In the genomic region with DNA sequence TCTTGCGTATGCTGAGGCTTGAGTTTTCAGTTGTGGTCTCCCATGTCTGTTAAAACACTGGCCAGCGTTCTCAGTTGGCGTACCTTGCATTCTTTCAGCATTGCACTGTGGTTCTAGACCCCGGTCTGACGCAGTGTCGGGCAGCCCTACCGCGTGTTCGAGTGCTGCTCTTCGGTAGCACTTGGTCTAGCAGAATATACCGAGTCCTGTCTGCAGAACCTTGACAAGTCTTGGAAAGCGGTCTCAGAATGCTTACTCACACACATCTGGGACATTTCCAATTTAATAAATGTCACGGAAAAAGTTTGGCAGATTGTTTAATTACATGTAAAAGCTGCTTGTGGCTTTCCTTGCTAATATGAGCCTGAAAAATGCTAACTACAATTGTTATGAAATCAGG, we compare ENCODE assay signal across 19 cellular contexts. TPM values are rescaled to one million over a fixed set of nuclear protein-coding genes. Genes with fewer than 3 reads are reported as not detected.
A peak's percentile ranks its signal among the peaks of the same experiment; 100 is the strongest.
DNase-seq lines count a peak whose midpoint lies in the region; ATAC-seq and TF ChIP-seq lines count a peak whose summit lies in the region.
"Had no signal": no experiment of that assay in that cellular context is flagged by ENCODE, and none has a peak within 500 bp of the region (broad histone marks: within the 10 kb centered on the region; RNA-seq: fewer than 3 reads in every experiment).

No MANE protein-coding gene starts in this region.

- H3K4me3 Mint-ChIP-seq in activated CD4-positive, alpha-beta memory T cell treated with anti-CD3 and anti-CD28 coated beads, Interleukin-2, amount 10 ng/mL, durations not matched to agents 7 days and 5 days: no peak overlapping the region
- H3K4me3 Mint-ChIP-seq: activated naive CD4-positive, alpha-beta T cell treated with anti-CD3 and anti-CD28 coated beads, Interleukin-2, amount 50 U/mL, for 24 hours; CD4-positive, CD25-positive, alpha-beta regulatory T cell; stimulated activated effector memory CD8-positive, alpha-beta T cell treated with anti-CD3 and anti-CD28 coated beads, Interleukin-12 subunit alpha, Interleukin-12 subunit beta, amount 100 ng/mL, for 72 hours had no signal

- intact Hi-C loops in sigmoid colon (cut with DNase I): no loop called here
- intact Hi-C loops in prostate gland (cut with DNase I): no loop called here

- ATAC-seq in GM18520 (IDR thresholded peaks at IDR 0.05; ENCODE audit: unreplicated experiment) (no peak), GM21423 (IDR thresholded peaks at IDR 0.05; ENCODE audit: unreplicated experiment) (no peak)
- ATAC-seq: foreskin keratinocyte; stimulated activated effector memory CD8-positive, alpha-beta T cell treated with anti-CD3 and anti-CD28 coated beads, Interleukin-12 subunit alpha, Interleukin-12 subunit beta, amount 100 ng/mL, for 72 hours had no signal

- H3K9me3 Mint-ChIP-seq in activated CD4-positive, alpha-beta memory T cell treated with anti-CD3 and anti-CD28 coated beads, Interleukin-2, amount 10 ng/mL, durations not matched to agents 7 days and 5 days: no peaks in the 10 kb centered on the region
- H3K9me3 Mint-ChIP-seq: activated naive CD4-positive, alpha-beta T cell treated with anti-CD3 and anti-CD28 coated beads, Interleukin-2, amount 50 U/mL, for 24 hours; CD4-positive, CD25-positive, alpha-beta regulatory T cell; stimulated activated effector memory CD8-positive, alpha-beta T cell treated with anti-CD3 and anti-CD28 coated beads, Interleukin-12 subunit alpha, Interleukin-12 subunit beta, amount 100 ng/mL, for 72 hours had no signal

- no peak for TF ChIP-seq EP300 in sigmoid colon (IDR thresholded peaks at IDR 0.05)

- H3K27ac Mint-ChIP-seq in activated CD4-positive, alpha-beta memory T cell treated with anti-CD3 and anti-CD28 coated beads, Interleukin-2, amount 10 ng/mL, durations not matched to agents 7 days and 5 days: no peak overlapping the region
- H3K27ac Mint-ChIP-seq: activated naive CD4-positive, alpha-beta T cell treated with anti-CD3 and anti-CD28 coated beads, Interleukin-2, amount 50 U/mL, for 24 hours; CD4-positive, CD25-positive, alpha-beta regulatory T cell had no signal

- no peak for TF ChIP-seq POLR2A in sigmoid colon (IDR thresholded peaks at IDR 0.05)
- no peak for TF ChIP-seq POLR2A in prostate gland (IDR thresholded peaks at IDR 0.05)

- H3K4me3 ChIP-seq in BJ (ENCODE audit: low read depth, low read length): no peak overlapping the region
- no peak overlapping the region for H3K4me3 ChIP-seq in fibroblast of pulmonary artery (replicated peaks; ENCODE audit: low read depth, low read length)
- H3K4me3 ChIP-seq in sigmoid colon: no peak overlapping the region
- no peak overlapping the region for H3K4me3 ChIP-seq in prostate gland
- H3K4me3 ChIP-seq: tibial nerve had no signal

- WGBS in sigmoid colon, 2 donors: 86 to 91% methylated on average over 13 of the region's 13 CpGs
- WGBS in prostate gland: 58% methylated on average over 13 of the region's 13 CpGs

- CTCF ChIA-PET in BJ (lab: Yijun Ruan, JAX): no interaction called here
- CTCF ChIA-PET in activated CD4-positive, alpha-beta memory T cell treated with anti-CD3 and anti-CD28 coated beads, Interleukin-2, amount 10 ng/mL, durations not matched to agents 7 days and 5 days (lab: Charles Lee): no interaction called here

- POLR2A ChIA-PET in BJ (lab: Charles Lee): interaction anchor here (0.7 kb wide), 1 partner anchor 15 kb away, joined by 10 read pairs; no protein-coding TSS in a partner anchor
- POLR2A ChIA-PET in activated CD4-positive, alpha-beta memory T cell treated with anti-CD3 and anti-CD28 coated beads, Interleukin-2, amount 10 ng/mL, durations not matched to agents 7 days and 5 days (lab: Charles Lee): no interaction called here

- no peaks in the 10 kb centered on the region for H3K4me1 Mint-ChIP-seq in activated CD4-positive, alpha-beta memory T cell treated with anti-CD3 and anti-CD28 coated beads, Interleukin-2, amount 10 ng/mL, durations not matched to agents 7 days and 5 days

- H3K27me3 ChIP-seq in BJ (ENCODE audit: control insufficient read depth, insufficient read depth, low read length) (no peaks in the 10 kb centered on the region), sigmoid colon (no peaks in the 10 kb centered on the region), prostate gland (replicated peaks; ENCODE audit: insufficient read depth) (no peaks in the 10 kb centered on the region)
- H3K27me3 ChIP-seq: foreskin keratinocyte, tibial nerve had no signal

- H3K4me1 ChIP-seq in sigmoid colon (peaks cover 0 to 19% (median 13%) of the 10 kb centered on the region in 4 donors), prostate gland (replicated peaks) (no peaks in the 10 kb centered on the region)

- peak; percentile 50 for DNase-seq in BJ (ENCODE audit: low read depth)
- DNase-seq in RPMI7951 (ENCODE audit: low read depth): peak; percentile 60
- peak; percentile 76 for DNase-seq in fibroblast of pulmonary artery (ENCODE audit: low read depth)
- peak; percentile 63 for DNase-seq in sigmoid colon
- DNase-seq in activated CD4-positive, alpha-beta memory T cell treated with anti-CD3 and anti-CD28 coated beads, Interleukin-2, amount 10 ng/mL, durations not matched to agents 7 days and 5 days: no peak
- no peak for DNase-seq in prostate gland (ENCODE audit: low spot score)
- DNase-seq: activated CD4-positive, alpha-beta T cell treated with anti-CD3 and anti-CD28 coated beads for 4 hours; CD4-positive, CD25-positive, alpha-beta regulatory T cell; foreskin keratinocyte; KBM-7; NCI-H1092 treated with DMSO at 0.1 percent for 48 hours; NCI-H69; OCI-M1; T1000 had no signal

- peak overlapping the region in 1 of 4 donors; percentile 32 for H3K27ac ChIP-seq in sigmoid colon
- H3K27ac ChIP-seq in prostate gland: no peak overlapping the region
- H3K27ac ChIP-seq: foreskin keratinocyte had no signal

- H3K27me3 Mint-ChIP-seq in activated CD4-positive, alpha-beta memory T cell treated with anti-CD3 and anti-CD28 coated beads, Interleukin-2, amount 10 ng/mL, durations not matched to agents 7 days and 5 days: no peaks in the 10 kb centered on the region
- H3K27me3 Mint-ChIP-seq: activated naive CD4-positive, alpha-beta T cell treated with anti-CD3 and anti-CD28 coated beads, Interleukin-2, amount 50 U/mL, for 24 hours; CD4-positive, CD25-positive, alpha-beta regulatory T cell had no signal

- no peaks in the 10 kb centered on the region for H3K36me3 Mint-ChIP-seq in activated CD4-positive, alpha-beta memory T cell treated with anti-CD3 and anti-CD28 coated beads, Interleukin-2, amount 10 ng/mL, durations not matched to agents 7 days and 5 days (ENCODE audit: low read depth)

- H3K9me3 ChIP-seq in sigmoid colon (no peaks in the 10 kb centered on the region), prostate gland (no peaks in the 10 kb centered on the region)
- H3K9me3 ChIP-seq: tibial nerve had no signal

- peaks cover 2% of the 10 kb centered on the region for H3K36me3 ChIP-seq in BJ (ENCODE audit: control insufficient read depth, insufficient read depth, low read length)
- H3K36me3 ChIP-seq in sigmoid colon: no peaks in the 10 kb centered on the region
- H3K36me3 ChIP-seq in prostate gland: no peaks in the 10 kb centered on the region

- TF ChIP-seq CTCF in BJ (IDR thresholded peaks at IDR 0.05; ENCODE audit: insufficient read depth, low read depth, low read length): no peak
- TF ChIP-seq CTCF in fibroblast of pulmonary artery (IDR thresholded peaks at IDR 0.05; ENCODE audit: low read length, missing control alignments): no peak
- no peak for TF ChIP-seq CTCF in sigmoid colon (IDR thresholded peaks at IDR 0.05)
- no peak for TF ChIP-seq CTCF in prostate gland (IDR thresholded peaks at IDR 0.05)

RNA-seq across cellular contexts. Expression of gene PPFIA1, which starts 32.6 kb away (rescaled TPM):
- polyA plus RNA-seq in BJ (2011; rRNA removed): 41.8 and 62.7 TPM in 2 replicates
- polyA minus RNA-seq in BJ (2011; rRNA and poly(A)+ RNA removed): 75.3 and 109 TPM in 2 replicates
- 17.3 and 23.8 TPM in 2 replicates for total RNA-seq in RPMI7951 (2014; rRNA removed; shearing (Covaris generic))
- total RNA-seq in sigmoid colon: 10 to 100 TPM; 43.4 to 62.1 (median 51.2) TPM
- 10 to 100 TPM; 13.2 to 24.8 (median 21.7) TPM for polyA plus RNA-seq in sigmoid colon
- 10 to 100 TPM; 22.5 to 23.8 TPM for total RNA-seq in activated CD4-positive, alpha-beta memory T cell treated with anti-CD3 and anti-CD28 coated beads, Interleukin-2, amount 10 ng/mL, durations not matched to agents 7 days and 5 days
- total RNA-seq in prostate gland: 10 to 100 TPM; 29.1 to 61.8 TPM

Comparison
In these comparisons a context has a peak if more than half of its experiments do, and no peak if none do; other contexts are left out.
1. DNase-seq: peak in BJ (single experiment), RPMI7951 (single experiment), fibroblast of pulmonary artery (single experiment) and sigmoid colon (single experiment); none in activated CD4-positive, alpha-beta memory T cell treated with anti-CD3 and anti-CD28 coated beads, Interleukin-2, amount 10 ng/mL, durations not matched to agents 7 days and 5 days (single experiment) and prostate gland (single experiment).